Comparison of ENCODE assay signal across 2 cellular contexts in genomic region chr9:136178773-136179075, GRCh38.
TF ChIP-seq lines count a peak whose summit lies in the region.

No MANE protein-coding gene starts in this region.

TF ChIP-seq in HepG2, 621 proteins besides CTCF, POLR2A, EP300 and RAD21 (continued from another document):
- no peak for TF ChIP-seq ZNF781 (CRISPR knock-in tag; IDR thresholded peaks at IDR 0.05; ENCODE audit: borderline replicate concordance, not compliant biosample characterization)
- no peak for TF ChIP-seq ZNF574 (CRISPR knock-in tag; IDR thresholded peaks at IDR 0.05)
- TF ChIP-seq FOXK2 (IDR thresholded peaks at IDR 0.05): no peak
- no peak for TF ChIP-seq ZSCAN5A (CRISPR knock-in tag; IDR thresholded peaks at IDR 0.05; ENCODE audit: borderline replicate concordance)
- TF ChIP-seq STAG1 (CRISPR knock-in tag; IDR thresholded peaks at IDR 0.05): no peak
- TF ChIP-seq RELA (CRISPR knock-in tag; IDR thresholded peaks at IDR 0.05): no peak
- no peak for TF ChIP-seq SOX13 (IDR thresholded peaks at IDR 0.05)
- TF ChIP-seq SOX13 (CRISPR knock-in tag; conservative IDR thresholded peaks at IDR 0.05 in 1 of 2, IDR thresholded peaks at IDR 0.05 in 1 of 2): no peak
- TF ChIP-seq HOXA5 (CRISPR knock-in tag; IDR thresholded peaks at IDR 0.05): no peak
- no peak for TF ChIP-seq YEATS4 (CRISPR knock-in tag; IDR thresholded peaks at IDR 0.05; ENCODE audit: borderline replicate concordance)
- no peak for TF ChIP-seq PATZ1 (CRISPR knock-in tag; IDR thresholded peaks at IDR 0.05)
- no peak for TF ChIP-seq MTA1 (CRISPR knock-in tag; IDR thresholded peaks at IDR 0.05; ENCODE audit: borderline replicate concordance)
- no peak for TF ChIP-seq GATAD2A (CRISPR knock-in tag; IDR thresholded peaks at IDR 0.05)

TF ChIP-seq in WTC11, 78 proteins besides CTCF, POLR2A, EP300 and RAD21 (continued from another document):
- TF ChIP-seq ESRRA (CRISPR knock-in tag; IDR thresholded peaks at IDR 0.05; ENCODE audit: borderline replicate concordance) (no peak), CREB1 (CRISPR knock-in tag; IDR thresholded peaks at IDR 0.05) (no peak), OVOL2 (CRISPR knock-in tag; IDR thresholded peaks at IDR 0.05; ENCODE audit: borderline replicate concordance) (no peak), ARID4B (CRISPR knock-in tag; IDR thresholded peaks at IDR 0.05; ENCODE audit: borderline replicate concordance) (no peak), ZNF138 (CRISPR knock-in tag; conservative IDR thresholded peaks at IDR 0.05) (no peak), HMGA2 (CRISPR knock-in tag; IDR thresholded peaks at IDR 0.05) (no peak), PREB (CRISPR knock-in tag; IDR thresholded peaks at IDR 0.05; ENCODE audit: borderline replicate concordance) (no peak), MXD4 (CRISPR knock-in tag; IDR thresholded peaks at IDR 0.05; ENCODE audit: borderline replicate concordance) (no peak), TCF7 (CRISPR knock-in tag; IDR thresholded peaks at IDR 0.05; ENCODE audit: low read depth) (no peak), ZNF532 (CRISPR knock-in tag; IDR thresholded peaks at IDR 0.05; ENCODE audit: borderline replicate concordance) (no peak), MYBL2 (CRISPR knock-in tag; IDR thresholded peaks at IDR 0.05) (no peak), TP53 (CRISPR knock-in tag; IDR thresholded peaks at IDR 0.05) (no peak), TEAD4 (CRISPR knock-in tag; IDR thresholded peaks at IDR 0.05) (no peak), SOX15 (CRISPR knock-in tag; IDR thresholded peaks at IDR 0.05) (no peak), ZNF232 (CRISPR knock-in tag; IDR thresholded peaks at IDR 0.05) (no peak), MAX (CRISPR knock-in tag; IDR thresholded peaks at IDR 0.05) (no peak), FOXJ3 (CRISPR knock-in tag; IDR thresholded peaks at IDR 0.05; ENCODE audit: borderline replicate concordance) (no peak), ZMAT4 (CRISPR knock-in tag; IDR thresholded peaks at IDR 0.05) (no peak)
